Comparison of ENCODE assay signal across 30 cellular contexts in genomic region chr2:20227894-20228505, GRCh38. TPM values are rescaled to one million over a fixed set of nuclear protein-coding genes. Genes with fewer than 3 reads are reported as not detected.
A peak's percentile ranks its signal among the peaks of the same experiment; 100 is the strongest.
DNase-seq lines count a peak whose midpoint lies in the region; ATAC-seq, FAIRE-seq and TF ChIP-seq lines count a peak whose summit lies in the region.
"Had no signal": no experiment of that assay in that cellular context is flagged by ENCODE, and none has a peak within 500 bp of the region (broad histone marks: within the 10 kb centered on the region; RNA-seq: fewer than 3 reads in every experiment).

No MANE protein-coding gene starts in this region.

- no peak overlapping the region for H3K27ac ChIP-seq in HepG2 (ENCODE audit: extremely low read length, insufficient read depth, low read length)
- H3K27ac ChIP-seq in right lobe of liver: no peak overlapping the region
- H3K27ac ChIP-seq in RWPE2 (ENCODE audit: poor library complexity, severe bottlenecking): peak overlapping the region; percentile 97
- no peak overlapping the region for H3K27ac ChIP-seq in foreskin keratinocyte
- H3K27ac ChIP-seq in vagina: no peak overlapping the region
- H3K27ac ChIP-seq: cardiac muscle cell, esophagus muscularis mucosa, heart right ventricle, neutrophil, sigmoid colon, tibial nerve had no signal

- no peaks in the 10 kb centered on the region for H4K20me1 ChIP-seq in HepG2 (ENCODE audit: insufficient read depth, low read length)

- FAIRE-seq in HepG2 (lab: Jason Lieb, UNC): no peak

- H3K4me1 ChIP-seq in HepG2 (ENCODE audit: insufficient read depth, low read length): peaks cover 33% of the 10 kb centered on the region
- peaks cover 0 to 9% (median 4%) of the 10 kb centered on the region in 4 donors for H3K4me1 ChIP-seq in right lobe of liver
- H3K4me1 ChIP-seq in RWPE2 (ENCODE audit: insufficient read depth, poor library complexity, severe bottlenecking): peaks cover 27% of the 10 kb centered on the region
- peaks cover 25% of the 10 kb centered on the region for H3K4me1 ChIP-seq in foreskin keratinocyte
- H3K4me1 ChIP-seq in vagina: peaks cover 18% of the 10 kb centered on the region

- ATAC-seq in HepG2: no peak
- no peak for ATAC-seq in right lobe of liver
- no peak for ATAC-seq in RWPE2 (ENCODE audit: low read depth)
- no peak for ATAC-seq in foreskin keratinocyte
- ATAC-seq: heart right ventricle had no signal

- TF ChIP-seq CTCF in HepG2 (CRISPR knock-in tag; IDR thresholded peaks at IDR 0.05): no peak
- TF ChIP-seq CTCF in right lobe of liver (IDR thresholded peaks at IDR 0.05): no peak
- TF ChIP-seq CTCF in RWPE2 (IDR thresholded peaks at IDR 0.05; ENCODE audit: poor library complexity, severe bottlenecking): no peak
- TF ChIP-seq CTCF in foreskin keratinocyte (conservative IDR thresholded peaks at IDR 0.05): peak; percentile 27
- no peak for TF ChIP-seq CTCF in vagina (IDR thresholded peaks at IDR 0.05)
- TF ChIP-seq CTCF in glutamatergic neuron (IDR thresholded peaks at IDR 0.05; ENCODE audit: partially characterized antibody, unreplicated experiment): no peak

- H3K4me3 ChIP-seq in HepG2 (replicated peaks in 1 of 3; ENCODE audit: insufficient read depth in 1 of 3, low read depth in 2 of 3, low read length in 3 of 3) (no peak overlapping the region), right lobe of liver (no peak overlapping the region), RWPE2 (ENCODE audit: severe bottlenecking) (no peak overlapping the region), vagina (no peak overlapping the region)
- H3K4me3 ChIP-seq: cardiac muscle cell, esophagus muscularis mucosa, heart right ventricle, sigmoid colon, tibial nerve had no signal

- no peak overlapping the region for H3K27ac Mint-ChIP-seq in glutamatergic neuron (ENCODE audit: unreplicated experiment)
- H3K27ac Mint-ChIP-seq: activated B cell treated with CpG ODN at 0.5 μM for 24 hours; activated naive CD8-positive, alpha-beta T cell treated with anti-CD3 and anti-CD28 coated beads for 36 hours; activated T-helper 2 cell treated with anti-CD3 and anti-CD28 coated beads, Interferon-gamma antibody, Interleukin-2, Interleukin-4, amounts not matched to agents 10 μg/mL and 5 μg/mL and 100 μg/mL, durations not matched to agents 14 hours and 24 hours and 36 hours; dendritic cell treated with granulocyte-macrophage colony-stimulating factor and Interleukin-4, amounts not matched to agents 40 ng/mL and 50 ng/mL, for 4 days; progenitor cell of endocrine pancreas had no signal

- no peaks in the 10 kb centered on the region for H3K36me3 ChIP-seq in HepG2 (replicated peaks in 1 of 2; ENCODE audit: control insufficient read depth in 1 of 2, insufficient read depth in 2 of 2, low read length in 2 of 2)
- no peaks in the 10 kb centered on the region for H3K36me3 ChIP-seq in right lobe of liver
- H3K36me3 ChIP-seq in RWPE2 (ENCODE audit: low read depth): peaks cover 5% of the 10 kb centered on the region
- no peaks in the 10 kb centered on the region for H3K36me3 ChIP-seq in vagina
- H3K36me3 ChIP-seq: cardiac muscle cell, esophagus muscularis mucosa, heart right ventricle, neutrophil, sigmoid colon, tibial nerve had no signal

- WGBS in HepG2 (ENCODE audit: low lambda C conversion rate): 88% methylated on average over 10 of the region's 10 CpGs
- WGBS in right lobe of liver (ENCODE audit: insufficient coverage, low coverage, low lambda C conversion rate, missing lambda C conversion rate): 96% methylated on average over 8 of the region's 10 CpGs

- in situ Hi-C loops in HepG2 (cut with HindIII; ENCODE audit: extremely low pct_ligation_motif_present, low pct_unique_long_range_greater_than_20kb): loop anchor here (5.0 kb wide), 1 partner anchor 91 kb away; no protein-coding TSS in a partner anchor

- CTCF ChIA-PET in HepG2 (lab: Yijun Ruan, JAX; ENCODE audit: low intra/inter-chr PET ratio, low total read pairs): no interaction called here

- no peak for TF ChIP-seq RAD21 in HepG2 (CRISPR knock-in tag; IDR thresholded peaks at IDR 0.05)

- H3K79me2 ChIP-seq in HepG2 (ENCODE audit: insufficient read depth, low read length): peaks cover 10% of the 10 kb centered on the region

- no peak for TF ChIP-seq EP300 in HepG2 (IDR thresholded peaks at IDR 0.05; ENCODE audit: low read depth in 2 of 2, low read length in 2 of 2)
- TF ChIP-seq EP300 in HepG2 (CRISPR knock-in tag; IDR thresholded peaks at IDR 0.05; ENCODE audit: borderline replicate concordance): no peak

- no peak overlapping the region for H2AFZ ChIP-seq in HepG2 (ENCODE audit: low read length)

- peaks cover 2% of the 10 kb centered on the region for H3K9me3 Mint-ChIP-seq in glutamatergic neuron (ENCODE audit: unreplicated experiment)
- H3K9me3 Mint-ChIP-seq: activated B cell treated with CpG ODN at 0.5 μM for 24 hours; activated naive CD8-positive, alpha-beta T cell treated with anti-CD3 and anti-CD28 coated beads for 36 hours; activated T-helper 2 cell treated with anti-CD3 and anti-CD28 coated beads, Interferon-gamma antibody, Interleukin-2, Interleukin-4, amounts not matched to agents 10 μg/mL and 5 μg/mL and 100 μg/mL, durations not matched to agents 14 hours and 24 hours and 36 hours; dendritic cell treated with granulocyte-macrophage colony-stimulating factor and Interleukin-4, amounts not matched to agents 40 ng/mL and 50 ng/mL, for 4 days had no signal

- H3K9ac ChIP-seq in HepG2 (ENCODE audit: insufficient read depth, low read depth, low read length): no peak overlapping the region

- BruUV-seq in HepG2 (replicated peaks; lab: Mats Ljungman, UMichigan): no TSS peak

- no peak overlapping the region for H3K4me2 ChIP-seq in HepG2 (ENCODE audit: low read depth, low read length)

- DNase-seq in HepG2 (ENCODE audit: low spot score) (no peak), right lobe of liver (no peak), RWPE2 (ENCODE audit: low spot score) (no peak), foreskin keratinocyte (no peak), vagina (ENCODE audit: extremely low spot score in 2 of 2) (peak; percentile 28 to 52), GM03348 (ENCODE audit: low spot score) (no peak), glutamatergic neuron (no peak), OCI-M1 (lab: John Stamatoyannopoulos, UW) (no peak)
- DNase-seq: activated B cell treated with CpG ODN at 0.5 μM for 24 hours; activated CD8-positive, alpha-beta memory T cell treated with anti-CD3 and anti-CD28 coated beads, Interleukin-2, amount 50 U/mL, for 4 hours; activated naive CD8-positive, alpha-beta T cell treated with anti-CD3 and anti-CD28 coated beads for 36 hours; aorta; DMS 273 treated with DMSO at 0.1 percent for 48 hours; EL; foreskin melanocyte; heart right ventricle; NCI-H1092 treated with DMSO at 0.1 percent for 48 hours; NCI-H1694 treated with DMSO at 0.1 percent for 48 hours; NCI-H82; RPMI8226; sigmoid colon; stimulated activated CD4-positive, alpha-beta T cell treated with anti-CD3 and anti-CD28 coated beads, Interleukin-4, amount 100 ng/mL, for 1 hour; T-helper 1 cell had no signal

- intact Hi-C loops in HepG2 (cut with micrococcal nuclease; ENCODE audit: unreplicated experiment): loop anchor here (5.0 kb wide), 1 partner anchor 271 kb away; no protein-coding TSS in a partner anchor
- intact Hi-C loops in right lobe of liver (cut with DNase I): loop anchor here in 1 of 2 donors (10.0 kb wide), 1 partner anchor 113 kb away; no protein-coding TSS in a partner anchor
- intact Hi-C loops in vagina (cut with DNase I): no loop called here

- H3K4me1 Mint-ChIP-seq in glutamatergic neuron (ENCODE audit: low read depth, unreplicated experiment): no peaks in the 10 kb centered on the region

- no peaks in the 10 kb centered on the region for H3K9me3 ChIP-seq in HepG2 (ENCODE audit: low read length)
- H3K9me3 ChIP-seq in right lobe of liver: no peaks in the 10 kb centered on the region
- no peaks in the 10 kb centered on the region for H3K9me3 ChIP-seq in RWPE2 (ENCODE audit: severe bottlenecking)
- H3K9me3 ChIP-seq in vagina: no peaks in the 10 kb centered on the region
- H3K9me3 ChIP-seq: esophagus muscularis mucosa, heart right ventricle, neutrophil, sigmoid colon, tibial nerve had no signal

- H3K27me3 ChIP-seq in HepG2 (ENCODE audit: control insufficient read depth in 1 of 2, insufficient read depth in 2 of 2, low read length in 2 of 2): no peaks in the 10 kb centered on the region; a peak in 2 of 5 replicates
- H3K27me3 ChIP-seq in right lobe of liver: no peaks in the 10 kb centered on the region
- no peaks in the 10 kb centered on the region for H3K27me3 ChIP-seq in RWPE2 (ENCODE audit: insufficient read depth, poor library complexity, severe bottlenecking)
- H3K27me3 ChIP-seq in foreskin keratinocyte: no peaks in the 10 kb centered on the region
- H3K27me3 ChIP-seq in vagina: no peaks in the 10 kb centered on the region
- H3K27me3 ChIP-seq: sigmoid colon had no signal

- TF ChIP-seq POLR2A in HepG2 (IDR thresholded peaks at IDR 0.05; ENCODE audit: insufficient read depth in 1 of 2, low read depth in 2 of 2, low read length in 2 of 2): no peak
- no peak for TF ChIP-seq POLR2A in right lobe of liver (IDR thresholded peaks at IDR 0.05)
- TF ChIP-seq POLR2A in vagina (IDR thresholded peaks at IDR 0.05): no peak

- H3K4me3 Mint-ChIP-seq in glutamatergic neuron (ENCODE audit: unreplicated experiment): no peak overlapping the region
- H3K4me3 Mint-ChIP-seq: activated B cell treated with CpG ODN at 0.5 μM for 24 hours; activated naive CD8-positive, alpha-beta T cell treated with anti-CD3 and anti-CD28 coated beads for 36 hours; dendritic cell treated with granulocyte-macrophage colony-stimulating factor and Interleukin-4, amounts not matched to agents 40 ng/mL and 50 ng/mL, for 4 days had no signal

- POLR2A ChIA-PET in HepG2 (lab: Yijun Ruan, JAX): no interaction called here

- no peaks in the 10 kb centered on the region for H3K36me3 Mint-ChIP-seq in glutamatergic neuron (ENCODE audit: unreplicated experiment)
- H3K36me3 Mint-ChIP-seq: activated naive CD8-positive, alpha-beta T cell treated with anti-CD3 and anti-CD28 coated beads for 36 hours had no signal

- H3K27me3 Mint-ChIP-seq in glutamatergic neuron (ENCODE audit: unreplicated experiment): peaks cover 14% of the 10 kb centered on the region

RNA-seq across cellular contexts. Expression of gene SDC1, which starts 3.1 kb away (rescaled TPM):
- total RNA-seq in HepG2 (2016; rRNA removed; fragmentation: Illumina TruSeq; extraction: Trizol) (47.5 and 119 TPM in 2 replicates), right lobe of liver (100 to 1,000 TPM; 260 to 452 (median 415) TPM), foreskin keratinocyte (1,300 and 1,305 TPM in 2 replicates), vagina (184 TPM), glutamatergic neuron (ENCODE audit: unreplicated experiment) (0.93 TPM)
- total RNA-seq in HepG2 (2016; cell fraction: cytosol; rRNA removed; fragmentation: Illumina TruSeq; extraction: Trizol; ENCODE audit: low read depth): 9.3 and 11.1 TPM in 2 replicates
- total RNA-seq in HepG2 (2016; cell fraction: insoluble cytoplasmic fraction; rRNA removed; fragmentation: Illumina TruSeq; extraction: Trizol): 45.4 and 119 TPM in 2 replicates
- total RNA-seq in HepG2 (2016; cell fraction: membrane; rRNA removed; fragmentation: Illumina TruSeq; extraction: Trizol): 27.4 and 30.5 TPM in 2 replicates
- total RNA-seq in HepG2 (2016; cell fraction: nucleus; rRNA removed; fragmentation: Illumina TruSeq; extraction: Trizol): 90.3 and 111 TPM in 2 replicates
- polyA plus RNA-seq in HepG2 (2011; rRNA removed) (108 and 113 TPM in 2 replicates), foreskin keratinocyte (824 and 890 TPM in 2 replicates)
- 78.7 and 130 TPM in 2 replicates for polyA plus RNA-seq in HepG2 (2011; cell fraction: cytosol; rRNA removed)
- 66.7 and 76.2 TPM in 2 replicates for polyA plus RNA-seq in HepG2 (2011; cell fraction: nucleus; rRNA removed)
- polyA plus RNA-seq in HepG2 (2012): 44.8 and 48.6 TPM in 2 replicates
- 8.7 TPM in 2 replicates for polyA plus RNA-seq in HepG2 (2016; cell fraction: cytosol; fragmentation: Illumina TruSeq; extraction: Trizol; ENCODE audit: low read depth)
- 49.7 and 54.3 TPM in 2 replicates for polyA plus RNA-seq in HepG2 (2016; cell fraction: insoluble cytoplasmic fraction; fragmentation: Illumina TruSeq; extraction: Trizol; ENCODE audit: low read depth)
- polyA plus RNA-seq in HepG2 (2016; cell fraction: membrane; fragmentation: Illumina TruSeq; extraction: Trizol; ENCODE audit: low read depth): 17.8 and 18.0 TPM in 2 replicates
- polyA plus RNA-seq in HepG2 (2016; cell fraction: nucleus; fragmentation: Illumina TruSeq; extraction: Trizol; ENCODE audit: insufficient read depth, low read depth): 156 and 173 TPM in 2 replicates
- 13.0 and 159 TPM in 2 replicates for polyA minus RNA-seq in HepG2 (2011; rRNA and poly(A)+ RNA removed; ENCODE audit: low replicate concordance)
- polyA minus RNA-seq in HepG2 (2011; cell fraction: cytosol; rRNA and poly(A)+ RNA removed): 69.2 and 73.2 TPM in 2 replicates
- polyA minus RNA-seq in HepG2 (2011; cell fraction: nucleus; rRNA and poly(A)+ RNA removed): 14.8 and 16.3 TPM in 2 replicates
- total RNA-seq: activated B cell treated with CpG ODN at 0.5 μM for 24 hours had no signal

Comparison
In these comparisons a context has a peak if more than half of its experiments do, and no peak if none do; other contexts are left out.
1. DNase-seq: peak in vagina (2 of 2); none in HepG2 (single experiment), right lobe of liver (0 of 3), RWPE2 (single experiment), foreskin keratinocyte (0 of 2), GM03348 (single experiment), glutamatergic neuron (single experiment) and OCI-M1 (single experiment).